In genomic region chr13:114099918-114100445, GRCh38 we compare ENCODE assay signal across 8 cellular contexts. TPM values are rescaled to one million over a fixed set of nuclear protein-coding genes. Genes with fewer than 3 reads are reported as not detected.
A peak's percentile ranks its signal among the peaks of the same experiment; 100 is the strongest.
DNase-seq lines count a peak whose midpoint lies in the region; ATAC-seq, FAIRE-seq and TF ChIP-seq lines count a peak whose summit lies in the region.

No MANE protein-coding gene starts in this region.

- H3K36me3 ChIP-seq in kidney (ENCODE audit: control insufficient read depth in 1 of 2, insufficient read depth in 2 of 2, low read length in 2 of 2) (no peaks in the 10 kb centered on the region), upper lobe of right lung (no peaks in the 10 kb centered on the region)

- H3K4me1 ChIP-seq in kidney (ENCODE audit: control insufficient read depth in 1 of 2, insufficient read depth in 1 of 2, low read depth in 1 of 2, low read length in 2 of 2) (peaks cover 0 to 3% of the 10 kb centered on the region in 2 donors), upper lobe of right lung (peaks cover 4% of the 10 kb centered on the region)

- TF ChIP-seq CTCF in kidney (IDR thresholded peaks at IDR 0.05; ENCODE audit: borderline replicate concordance, extremely low read depth, insufficient read depth) (no peak), upper lobe of right lung (IDR thresholded peaks at IDR 0.05) (no peak)

- peaks cover 69% of the 10 kb centered on the region for H3K4me1 Mint-ChIP-seq in activated naive CD4-positive, alpha-beta T cell treated with anti-CD3 and anti-CD28 coated beads, Interleukin-2, amount 50 U/mL, for 24 hours

- intact Hi-C loops in kidney (cut with DNase I), result no loop called here
- intact Hi-C loops in upper lobe of right lung (cut with DNase I), result no loop called here

- H3K27me3 Mint-ChIP-seq in activated naive CD4-positive, alpha-beta T cell treated with anti-CD3 and anti-CD28 coated beads, Interleukin-2, amount 50 U/mL, for 24 hours, result no peaks in the 10 kb centered on the region

- no peak overlapping the region for H3K9ac ChIP-seq in kidney (ENCODE audit: low read length in 2 of 2)

- H3K27ac Mint-ChIP-seq in activated naive CD4-positive, alpha-beta T cell treated with anti-CD3 and anti-CD28 coated beads, Interleukin-2, amount 50 U/mL, for 24 hours, result peak overlapping the region; percentile 94

- H3K27ac ChIP-seq in kidney (ENCODE audit: low read depth in 2 of 2, low read length in 2 of 2) (no peak overlapping the region), upper lobe of right lung (no peak overlapping the region)

- H3K9me3 ChIP-seq in kidney (ENCODE audit: control insufficient read depth in 1 of 2, low read length in 2 of 2) (no peaks in the 10 kb centered on the region), upper lobe of right lung (no peaks in the 10 kb centered on the region)

- H3K4me3 ChIP-seq in kidney (ENCODE audit: low read length in 2 of 2) (no peak overlapping the region), upper lobe of right lung (no peak overlapping the region)

- no peak for FAIRE-seq in kidney (lab: Jason Lieb, UNC)

- H3K27me3 ChIP-seq in upper lobe of right lung, result no peaks in the 10 kb centered on the region

- H3K4me3 Mint-ChIP-seq in activated naive CD4-positive, alpha-beta T cell treated with anti-CD3 and anti-CD28 coated beads, Interleukin-2, amount 50 U/mL, for 24 hours, result peak overlapping the region; percentile 33

- ATAC-seq in upper lobe of right lung, result no peak
- ATAC-seq in HG02571 (IDR thresholded peaks at IDR 0.05; ENCODE audit: unreplicated experiment), result no peak
- no peak for ATAC-seq in HG02938 (IDR thresholded peaks at IDR 0.05; ENCODE audit: unreplicated experiment)

- DNase-seq in activated effector memory CD4-positive, alpha-beta T cell treated with anti-CD3 and anti-CD28 coated beads, Interleukin-2, amount 50 U/mL, for 16 hours, result peak; percentile 66
- no peak for DNase-seq in activated effector memory CD4-positive, alpha-beta T cell treated with Interleukin-2 at 50 U/mL for 16 hours
- DNase-seq in kidney (peak; percentile 75), upper lobe of right lung (peak; percentile 56), GM19240 (ENCODE audit: insufficient read length, low spot score) (no peak)

- H3K36me3 Mint-ChIP-seq in activated naive CD4-positive, alpha-beta T cell treated with anti-CD3 and anti-CD28 coated beads, Interleukin-2, amount 50 U/mL, for 24 hours, result peaks cover 6% of the 10 kb centered on the region

- H3K9me3 Mint-ChIP-seq in activated naive CD4-positive, alpha-beta T cell treated with anti-CD3 and anti-CD28 coated beads, Interleukin-2, amount 50 U/mL, for 24 hours, result no peaks in the 10 kb centered on the region

RNA-seq across cellular contexts. Expression of gene RASA3, which starts 32.4 kb away (rescaled TPM):
- total RNA-seq in kidney (28.8 TPM), upper lobe of right lung (17.3 TPM)
- polyA plus RNA-seq in kidney (ENCODE audit: insufficient read depth, low read depth, low replicate concordance), result 4.2 TPM

Comparison
In these comparisons a context has a peak if more than half of its experiments do, and no peak if none do; other contexts are left out.
1. DNase-seq: peak in activated effector memory CD4-positive, alpha-beta T cell treated with anti-CD3 and anti-CD28 coated beads, Interleukin-2, amount 50 U/mL, for 16 hours (single experiment), kidney (single experiment) and upper lobe of right lung (single experiment); none in activated effector memory CD4-positive, alpha-beta T cell treated with Interleukin-2 at 50 U/mL for 16 hours (single experiment) and GM19240 (single experiment).